In the genomic region with DNA sequence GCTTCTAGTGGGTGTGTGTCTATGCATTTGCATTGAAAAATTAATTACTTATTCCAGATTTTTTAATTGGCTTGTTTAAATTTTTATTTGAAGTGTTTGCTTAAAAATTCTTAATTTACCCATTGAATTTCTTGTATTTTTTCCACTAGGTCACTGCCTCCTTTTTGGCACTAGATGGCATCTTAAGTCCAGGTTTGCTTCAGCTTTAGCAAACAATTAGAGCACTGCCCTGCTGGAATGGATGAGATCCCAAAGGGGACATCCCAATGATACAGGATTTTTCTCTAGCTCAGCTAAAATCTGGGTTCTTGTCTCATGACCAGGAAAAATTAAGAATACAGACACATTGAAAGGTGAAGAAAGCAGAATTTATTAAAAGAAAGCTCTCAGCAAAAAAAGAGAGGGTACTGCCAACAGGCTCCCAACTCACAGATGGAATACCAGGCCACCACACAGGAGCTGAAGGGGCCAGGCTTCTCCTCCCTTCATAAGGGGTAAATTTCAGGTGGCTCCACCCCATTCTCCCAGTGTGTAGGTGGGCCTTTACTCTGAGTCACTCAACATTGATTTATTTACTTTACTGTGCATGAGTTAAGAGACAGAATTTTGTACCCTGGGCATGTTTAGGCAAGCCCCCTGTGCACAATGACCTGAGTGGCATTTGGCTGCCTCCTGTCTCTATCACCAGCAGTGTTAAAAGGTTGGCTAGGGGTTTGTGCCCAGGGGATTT, we compare ENCODE assay signal across 9 cellular contexts.
DNase-seq lines count a peak whose midpoint lies in the region; ATAC-seq and TF ChIP-seq lines count a peak whose summit lies in the region.
"Had no signal": no experiment of that assay in that cellular context is flagged by ENCODE, and none has a peak within 500 bp of the region (broad histone marks: within the 10 kb centered on the region; RNA-seq: fewer than 3 reads in every experiment).

No MANE protein-coding gene starts in this region.

- TF ChIP-seq CTCF in MM.1S (IDR thresholded peaks at IDR 0.05; ENCODE audit: low read length) (peak; percentile 71), brain microvascular endothelial cell (IDR thresholded peaks at IDR 0.05; ENCODE audit: low read depth, low read length, missing control alignments) (peak; percentile 70)

- H3K27ac ChIP-seq in MM.1S (ENCODE audit: low read length) (no peak overlapping the region), brain microvascular endothelial cell (no peak overlapping the region)
- H3K27ac ChIP-seq: thoracic aorta had no signal

- H3K9me2 ChIP-seq in MM.1S (replicated peaks; ENCODE audit: insufficient read depth, low read length): no peaks in the 10 kb centered on the region

- H3K36me3 ChIP-seq in MM.1S (replicated peaks; ENCODE audit: insufficient read depth, low read length) (no peaks in the 10 kb centered on the region), brain microvascular endothelial cell (replicated peaks) (no peaks in the 10 kb centered on the region)
- H3K36me3 ChIP-seq: thoracic aorta had no signal

- DNase-seq in AG08395 (ENCODE audit: low spot score) (peak; percentile 13), MM.1S (peak; percentile 48), brain microvascular endothelial cell (peak; percentile 5), non-pigmented ciliary epithelial cell (ENCODE audit: low read depth) (peak; percentile 61), NCI-H128 (lab: John Stamatoyannopoulos, UW; ENCODE audit: unreplicated experiment) (no peak)
- no peak for DNase-seq in stimulated activated CD4-positive, alpha-beta T cell treated with anti-CD3 and anti-CD28 coated beads, Interleukin-4, amount 100 ng/mL, for 1 hour

- ATAC-seq in GM18858 (IDR thresholded peaks at IDR 0.05; ENCODE audit: unreplicated experiment) (peak; percentile 41), HG03354 (IDR thresholded peaks at IDR 0.05; ENCODE audit: poor library complexity, severe bottlenecking, unreplicated experiment) (no peak)

- H3K4me1 ChIP-seq in MM.1S (ENCODE audit: low read length): no peaks in the 10 kb centered on the region

- H3K4me3 ChIP-seq in MM.1S (ENCODE audit: low read length) (no peak overlapping the region), brain microvascular endothelial cell (ENCODE audit: low read depth, low read length) (no peak overlapping the region)
- H3K4me3 ChIP-seq: thoracic aorta had no signal

- no peak overlapping the region for H3K4me2 ChIP-seq in MM.1S (ENCODE audit: low read depth, low read length)

- H3F3A ChIP-seq in MM.1S (ENCODE audit: insufficient read depth, low read length): no peaks in the 10 kb centered on the region

- H4K20me1 ChIP-seq in MM.1S (ENCODE audit: insufficient read depth, low read length): no peaks in the 10 kb centered on the region

- no peak overlapping the region for H2AFZ ChIP-seq in MM.1S (ENCODE audit: low read length)

- in situ Hi-C loops in brain microvascular endothelial cell (cut with HindIII; ENCODE audit: low pct_ligation_motif_present, low sequenced_read_pairs): no loop called here

- no peaks in the 10 kb centered on the region for H3K27me3 ChIP-seq in MM.1S (replicated peaks; ENCODE audit: insufficient read depth, low read length)
- H3K27me3 ChIP-seq in brain microvascular endothelial cell (replicated peaks): no peaks in the 10 kb centered on the region

- no peak overlapping the region for H3K9ac ChIP-seq in MM.1S (ENCODE audit: low read length)

- H3K9me3 ChIP-seq in MM.1S (replicated peaks; ENCODE audit: insufficient read depth, low read length): no peaks in the 10 kb centered on the region
- H3K9me3 ChIP-seq: thoracic aorta had no signal

- no peaks in the 10 kb centered on the region for H3K79me2 ChIP-seq in MM.1S (ENCODE audit: low read length)

Comparison
In these comparisons a context has a peak if more than half of its experiments do, and no peak if none do; other contexts are left out.
1. DNase-seq: peak in AG08395 (single experiment), MM.1S (single experiment), brain microvascular endothelial cell (single experiment) and non-pigmented ciliary epithelial cell (single experiment); none in stimulated activated CD4-positive, alpha-beta T cell treated with anti-CD3 and anti-CD28 coated beads, Interleukin-4, amount 100 ng/mL, for 1 hour (single experiment) and NCI-H128 (single experiment).